Comparison of ENCODE assay signal across 11 cellular contexts in the genomic region with DNA sequence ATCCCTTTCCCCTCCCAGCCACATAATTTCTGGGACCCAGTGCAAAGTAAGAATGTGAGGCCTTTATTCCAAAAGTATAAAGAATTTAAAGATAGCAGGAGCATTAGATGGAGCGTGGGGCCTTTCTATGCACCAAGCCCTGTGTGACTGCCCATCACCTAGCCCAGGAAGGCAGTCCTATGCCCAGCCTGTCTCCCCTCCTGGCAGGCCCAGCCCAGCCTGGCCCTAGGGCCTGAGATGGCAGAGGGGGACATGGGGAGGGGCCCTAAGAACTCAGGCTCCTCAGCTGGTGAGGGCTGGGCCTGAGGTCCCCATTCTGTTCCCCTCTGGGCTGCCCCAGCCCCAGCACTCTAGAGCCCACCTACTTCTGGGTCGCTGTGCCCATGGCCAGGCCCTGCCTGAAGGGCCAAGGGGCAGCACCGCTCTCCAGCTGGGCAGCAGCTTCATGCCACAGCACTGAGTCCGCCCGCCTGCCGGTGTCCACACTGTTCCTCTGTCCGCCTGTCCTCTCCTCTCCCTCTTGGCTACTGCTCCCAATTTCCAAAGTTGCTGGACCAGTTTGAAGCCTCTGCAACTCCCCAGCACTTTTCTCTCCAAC. TPM values are rescaled to one million over a fixed set of nuclear protein-coding genes. Genes with fewer than 3 reads are reported as not detected.
DNase-seq lines count a peak whose midpoint lies in the region; ATAC-seq and TF ChIP-seq lines count a peak whose summit lies in the region.
"Had no signal": no experiment of that assay in that cellular context is flagged by ENCODE, and none has a peak within 500 bp of the region (broad histone marks: within the 10 kb centered on the region; RNA-seq: fewer than 3 reads in every experiment).

No MANE protein-coding gene starts in this region.

- WGBS in right lobe of liver (ENCODE audit: insufficient coverage, low coverage, low lambda C conversion rate, missing lambda C conversion rate): 50% methylated on average over 2 of the region's 7 CpGs

- H3K4me3 Mint-ChIP-seq in activated T-cell treated with anti-CD3 and anti-CD28 coated beads, Interleukin-2, amount 50 U/mL, for 72 hours: peak overlapping the region in 1 of 2 donors; percentile 82
- H3K4me3 Mint-ChIP-seq in activated CD4-positive, alpha-beta memory T cell treated with anti-CD3 and anti-CD28 coated beads, Interleukin-2, amount 10 ng/mL, durations not matched to agents 7 days and 5 days: peak overlapping the region; percentile 70

- no peaks in the 10 kb centered on the region for H3K9me3 ChIP-seq in right lobe of liver
- no peaks in the 10 kb centered on the region for H3K9me3 ChIP-seq in thoracic aorta
- no peaks in the 10 kb centered on the region for H3K9me3 ChIP-seq in gastrocnemius medialis
- no peaks in the 10 kb centered on the region for H3K9me3 ChIP-seq in MG63

- TF ChIP-seq CTCF in right lobe of liver (IDR thresholded peaks at IDR 0.05): no peak
- TF ChIP-seq CTCF in thoracic aorta (IDR thresholded peaks at IDR 0.05): no peak
- TF ChIP-seq CTCF in gastrocnemius medialis (IDR thresholded peaks at IDR 0.05 in 4 of 5, conservative IDR thresholded peaks at IDR 0.05 in 1 of 5): no peak

- H3K27ac ChIP-seq in right lobe of liver (peak overlapping the region in 2 of 3 donors; percentile 64 to 70), thoracic aorta (no peak overlapping the region), gastrocnemius medialis (peak overlapping the region in 2 of 4 donors; percentile 59 to 75)

- H3K36me3 Mint-ChIP-seq in activated T-cell treated with anti-CD3 and anti-CD28 coated beads, Interleukin-2, amount 50 U/mL, for 72 hours (ENCODE audit: insufficient read depth in 2 of 2): no peaks in the 10 kb centered on the region
- peaks cover 4% of the 10 kb centered on the region for H3K36me3 Mint-ChIP-seq in activated CD4-positive, alpha-beta memory T cell treated with anti-CD3 and anti-CD28 coated beads, Interleukin-2, amount 10 ng/mL, durations not matched to agents 7 days and 5 days (ENCODE audit: low read depth)

- no peaks in the 10 kb centered on the region for H3K27me3 ChIP-seq in right lobe of liver
- H3K27me3 ChIP-seq in thoracic aorta (replicated peaks; ENCODE audit: insufficient read depth): no peaks in the 10 kb centered on the region
- H3K27me3 ChIP-seq in gastrocnemius medialis: no peaks in the 10 kb centered on the region
- H3K27me3 ChIP-seq in MG63: no peaks in the 10 kb centered on the region

- TF ChIP-seq POLR2A in right lobe of liver (IDR thresholded peaks at IDR 0.05) (no peak), gastrocnemius medialis (IDR thresholded peaks at IDR 0.05) (no peak)

- CTCF ChIA-PET in activated CD4-positive, alpha-beta memory T cell treated with anti-CD3 and anti-CD28 coated beads, Interleukin-2, amount 10 ng/mL, durations not matched to agents 7 days and 5 days (lab: Charles Lee): interaction anchor here (1.1 kb wide), 1 partner anchor 42 kb away, joined by 4 read pairs; no protein-coding TSS in a partner anchor

- POLR2A ChIA-PET in activated CD4-positive, alpha-beta memory T cell treated with anti-CD3 and anti-CD28 coated beads, Interleukin-2, amount 10 ng/mL, durations not matched to agents 7 days and 5 days (lab: Charles Lee): interaction anchor here (1.2 to 1.4 kb wide), 2 partner anchors 43 to 90 kb away, joined by 4 to 5 read pairs; partner anchors contain the start of genes MATR3 and PAIP2

- ATAC-seq in activated T-cell treated with anti-CD3 and anti-CD28 coated beads, Interleukin-2, amount 50 U/mL, for 72 hours (replicated peaks in 1 of 2): no peak
- peak; percentile 2 to 23 (median 14) for ATAC-seq in right lobe of liver
- ATAC-seq in thoracic aorta (ENCODE audit: insufficient number of reproducible peaks, low FRiP score, low read depth): peak; percentile 16
- ATAC-seq in gastrocnemius medialis: no peak
- ATAC-seq: left cardiac atrium had no signal

- peaks cover 44% of the 10 kb centered on the region for H3K4me1 Mint-ChIP-seq in activated T-cell treated with anti-CD3 and anti-CD28 coated beads, Interleukin-2, amount 50 U/mL, for 72 hours (ENCODE audit: low read depth)
- H3K4me1 Mint-ChIP-seq in activated CD4-positive, alpha-beta memory T cell treated with anti-CD3 and anti-CD28 coated beads, Interleukin-2, amount 10 ng/mL, durations not matched to agents 7 days and 5 days: peaks cover 50% of the 10 kb centered on the region

- H3K36me3 ChIP-seq in right lobe of liver (peaks cover 0 to 2% (median 0%) of the 10 kb centered on the region in 4 donors), thoracic aorta (no peaks in the 10 kb centered on the region), gastrocnemius medialis (no peaks in the 10 kb centered on the region), MG63 (no peaks in the 10 kb centered on the region)

- peaks cover 0 to 51% (median 11%) of the 10 kb centered on the region in 4 donors for H3K4me1 ChIP-seq in right lobe of liver
- peaks cover 3 to 13% of the 10 kb centered on the region in 2 donors for H3K4me1 ChIP-seq in thoracic aorta (ENCODE audit: control insufficient read depth in 1 of 2, low read depth in 2 of 2)
- peaks cover 10 to 18% of the 10 kb centered on the region in 2 donors for H3K4me1 ChIP-seq in gastrocnemius medialis

- no peaks in the 10 kb centered on the region for H3K27me3 Mint-ChIP-seq in activated T-cell treated with anti-CD3 and anti-CD28 coated beads, Interleukin-2, amount 50 U/mL, for 72 hours (ENCODE audit: low read depth)
- no peaks in the 10 kb centered on the region for H3K27me3 Mint-ChIP-seq in activated CD4-positive, alpha-beta memory T cell treated with anti-CD3 and anti-CD28 coated beads, Interleukin-2, amount 10 ng/mL, durations not matched to agents 7 days and 5 days

- in situ Hi-C loops in gastrocnemius medialis (cut with MboI; ENCODE audit: low sequenced_read_pairs in 4 of 4): no loop called here

- peak overlapping the region; percentile 95 for H3K27ac Mint-ChIP-seq in activated T-cell treated with anti-CD3 and anti-CD28 coated beads, Interleukin-2, amount 50 U/mL, for 72 hours
- H3K27ac Mint-ChIP-seq in activated CD4-positive, alpha-beta memory T cell treated with anti-CD3 and anti-CD28 coated beads, Interleukin-2, amount 10 ng/mL, durations not matched to agents 7 days and 5 days: peak overlapping the region; percentile 88

- H3K4me3 ChIP-seq in right lobe of liver: no peak overlapping the region
- H3K4me3 ChIP-seq in thoracic aorta: no peak overlapping the region
- H3K4me3 ChIP-seq in gastrocnemius medialis: no peak overlapping the region
- H3K4me3 ChIP-seq in MG63: no peak overlapping the region

- no peaks in the 10 kb centered on the region for H3K9me3 Mint-ChIP-seq in activated T-cell treated with anti-CD3 and anti-CD28 coated beads, Interleukin-2, amount 50 U/mL, for 72 hours
- H3K9me3 Mint-ChIP-seq in activated CD4-positive, alpha-beta memory T cell treated with anti-CD3 and anti-CD28 coated beads, Interleukin-2, amount 10 ng/mL, durations not matched to agents 7 days and 5 days: no peaks in the 10 kb centered on the region
- H3K9me3 Mint-ChIP-seq: HFFc6 had no signal

- no peak for DNase-seq in activated T-cell treated with anti-CD3 and anti-CD28 coated beads, Interleukin-2, amount 50 U/mL, for 72 hours
- DNase-seq in activated T-cell treated with anti-CD3 and anti-CD28 coated beads, Interleukin-2, amount 50 U/mL, for 48 hours: no peak
- DNase-seq in activated CD4-positive, alpha-beta memory T cell treated with anti-CD3 and anti-CD28 coated beads, Interleukin-2, amount 10 ng/mL, durations not matched to agents 7 days and 5 days: no peak
- DNase-seq in right lobe of liver: peak in 1 of 3 donors; percentile 60
- no peak for DNase-seq in thoracic aorta (ENCODE audit: low spot score)
- DNase-seq in NCI-H187 treated with DMSO at 0.1 percent for 48 hours (lab: John Stamatoyannopoulos, UW): no peak
- DNase-seq in gastrocnemius medialis: no peak
- DNase-seq in MG63: no peak
- DNase-seq: HFFc6, left cardiac atrium, retina had no signal

- intact Hi-C loops in right lobe of liver (cut with DNase I): loop anchor here in 1 of 2 donors (10.0 kb wide), 1 partner anchor 89 kb away; the partner anchor contains the start of gene MATR3
- intact Hi-C loops in gastrocnemius medialis (cut with DNase I; ENCODE audit: low total_unique reads): no loop called here

RNA-seq across cellular contexts. Expression of gene SLC23A1, which starts 1.0 kb away (rescaled TPM):
- total RNA-seq in activated T-cell treated with anti-CD3 and anti-CD28 coated beads, Interleukin-2, amount 50 U/mL, for 72 hours: 1 to 10 TPM; 1.9 to 2.8 TPM
- 1 to 10 TPM; 1.0 to 1.8 TPM for total RNA-seq in activated CD4-positive, alpha-beta memory T cell treated with anti-CD3 and anti-CD28 coated beads, Interleukin-2, amount 10 ng/mL, durations not matched to agents 7 days and 5 days
- 10 to 100 TPM; 11.7 to 51.0 (median 22.8) TPM for total RNA-seq in right lobe of liver
- total RNA-seq in thoracic aorta: not detected
- not detected for total RNA-seq in gastrocnemius medialis
- not detected in 2 replicates for total RNA-seq in MG63 (2014; rRNA removed; shearing (Covaris generic); ENCODE audit: low replicate concordance)
- total RNA-seq: HFFc6, left cardiac atrium had no signal

RNA-seq across cellular contexts. Expression of gene MZB1, which starts 5.6 kb away (rescaled TPM):
- 10 to 100 TPM; 19.7 to 27.3 TPM for total RNA-seq in activated T-cell treated with anti-CD3 and anti-CD28 coated beads, Interleukin-2, amount 50 U/mL, for 72 hours
- 10 to 100 TPM; 48.1 TPM for total RNA-seq in activated CD4-positive, alpha-beta memory T cell treated with anti-CD3 and anti-CD28 coated beads, Interleukin-2, amount 10 ng/mL, durations not matched to agents 7 days and 5 days
- 1 to 10 TPM in 3 of 6 experiments, under 1 TPM in 3; 0.37 to 5.1 (median 1.1) TPM for total RNA-seq in right lobe of liver
- total RNA-seq in thoracic aorta: not detected
- under 1 TPM in 1 of 4 donors, not detected in 3; 0.46 TPM for total RNA-seq in gastrocnemius medialis
- total RNA-seq in MG63 (2014; rRNA removed; shearing (Covaris generic); ENCODE audit: low replicate concordance): not detected in 2 replicates

RNA-seq across cellular contexts. Expression of gene PROB1, which starts 10.8 kb away (rescaled TPM):
- 1 to 10 TPM; 3.1 to 4.6 TPM for total RNA-seq in activated T-cell treated with anti-CD3 and anti-CD28 coated beads, Interleukin-2, amount 50 U/mL, for 72 hours
- total RNA-seq in activated CD4-positive, alpha-beta memory T cell treated with anti-CD3 and anti-CD28 coated beads, Interleukin-2, amount 10 ng/mL, durations not matched to agents 7 days and 5 days: 1 to 10 TPM; 5.5 TPM
- total RNA-seq in right lobe of liver (under 1 TPM; 0.25 to 0.51 (median 0.41) TPM), thoracic aorta (1 to 10 TPM; 1.9 to 4.9 TPM), gastrocnemius medialis (10 to 100 TPM; 26.8 to 81.4 (median 52.9) TPM)
- total RNA-seq in MG63 (2014; rRNA removed; shearing (Covaris generic); ENCODE audit: low replicate concordance): 0.13 TPM in 1 of 2 replicates, not detected in the other

RNA-seq across cellular contexts. Expression of gene SPATA24, which starts 19.8 kb away (rescaled TPM):
- total RNA-seq in activated T-cell treated with anti-CD3 and anti-CD28 coated beads, Interleukin-2, amount 50 U/mL, for 72 hours: 1 to 10 TPM; 3.3 to 3.5 TPM
- total RNA-seq in activated CD4-positive, alpha-beta memory T cell treated with anti-CD3 and anti-CD28 coated beads, Interleukin-2, amount 10 ng/mL, durations not matched to agents 7 days and 5 days: 1 to 10 TPM; 9.4 to 9.5 TPM
- total RNA-seq in right lobe of liver: 1 to 10 TPM; 1.5 to 4.0 (median 2.6) TPM
- total RNA-seq in thoracic aorta: 10 to 100 TPM in 1 of 2 donors, 1 to 10 TPM in 1; 1.2 to 11.6 TPM
- 10 to 100 TPM in 3 of 4 donors, 1 to 10 TPM in 1; 6.8 to 24.1 (median 12.5) TPM for total RNA-seq in gastrocnemius medialis
- total RNA-seq in MG63 (2014; rRNA removed; shearing (Covaris generic); ENCODE audit: low replicate concordance): 1.2 and 9.7 TPM in 2 replicates

RNA-seq across cellular contexts. Expression of gene PAIP2, which starts 42.4 kb away (rescaled TPM):
- total RNA-seq in activated T-cell treated with anti-CD3 and anti-CD28 coated beads, Interleukin-2, amount 50 U/mL, for 72 hours: 100 to 1,000 TPM; 141 to 144 TPM
- 100 to 1,000 TPM; 127 to 130 TPM for total RNA-seq in activated CD4-positive, alpha-beta memory T cell treated with anti-CD3 and anti-CD28 coated beads, Interleukin-2, amount 10 ng/mL, durations not matched to agents 7 days and 5 days
- total RNA-seq in right lobe of liver (10 to 100 TPM; 34.5 to 55.8 (median 41.4) TPM), thoracic aorta (10 to 100 TPM; 53.9 to 65.6 TPM), gastrocnemius medialis (100 to 1,000 TPM; 111 to 148 (median 126) TPM)
- 80.6 and 119 TPM in 2 replicates for total RNA-seq in MG63 (2014; rRNA removed; shearing (Covaris generic); ENCODE audit: low replicate concordance)

Comparison
In these comparisons a context has a peak if more than half of its experiments do, and no peak if none do; other contexts are left out.
1. ATAC-seq: peak in right lobe of liver (4 of 4) and thoracic aorta (single experiment); none in activated T-cell treated with anti-CD3 and anti-CD28 coated beads, Interleukin-2, amount 50 U/mL, for 72 hours (0 of 2) and gastrocnemius medialis (0 of 2).
2. H3K27ac ChIP-seq: peak in right lobe of liver (2 of 3); none in thoracic aorta (0 of 2).
3. RNA of gene PROB1, which starts 10.8 kb away (total RNA-seq): 26.8 to 81.4 TPM in gastrocnemius medialis; 5.5 TPM in activated CD4-positive, alpha-beta memory T cell treated with anti-CD3 and anti-CD28 coated beads, Interleukin-2, amount 10 ng/mL, durations not matched to agents 7 days and 5 days, 1.9 to 4.9 TPM in thoracic aorta, 3.1 to 4.6 TPM in activated T-cell treated with anti-CD3 and anti-CD28 coated beads, Interleukin-2, amount 50 U/mL, for 72 hours, 0.25 to 0.51 TPM in right lobe of liver and 0.13 TPM in MG63; every median in the first group is over 4 times any median in the second.